ENCODE assay signal across 31 cellular contexts in the genomic region with DNA sequence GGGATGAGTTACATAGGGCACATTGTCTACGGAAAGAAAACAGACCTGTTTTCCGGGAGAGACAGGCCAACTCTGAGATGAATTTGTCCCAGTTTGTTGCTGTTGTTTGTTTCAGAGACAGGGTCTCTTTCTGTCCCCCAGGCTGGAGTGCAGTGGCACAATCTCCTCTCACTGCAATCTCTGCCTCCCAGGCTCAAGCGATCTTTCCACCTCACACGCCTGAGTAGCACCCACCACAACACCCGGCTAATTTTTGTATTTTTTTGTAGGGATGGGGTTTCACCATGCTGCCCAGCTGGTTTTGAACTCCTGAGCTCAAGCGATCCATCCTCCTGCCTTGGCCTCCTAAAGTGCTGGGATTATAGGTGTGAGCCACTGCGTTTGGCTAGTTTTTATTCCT.
DNase-seq lines count a peak whose midpoint lies in the region; ATAC-seq, FAIRE-seq and TF ChIP-seq lines count a peak whose summit lies in the region.
"Had no signal": no experiment of that assay in that cellular context is flagged by ENCODE, and none has a peak within 500 bp of the region (broad histone marks: within the 10 kb centered on the region; RNA-seq: fewer than 3 reads in every experiment).

No MANE protein-coding gene starts in this region.

- H3K4me3 Mint-ChIP-seq in T-helper 2 cell treated with Interferon-gamma antibody and Interleukin-4, amounts not matched to agents 5 μg/mL and 100 μg/mL, for 36 hours = peak overlapping the region; percentile 63
- H3K4me3 Mint-ChIP-seq in activated CD8-positive, alpha-beta T cell treated with anti-CD3 and anti-CD28 coated beads, Interleukin-2, amount 10 ng/mL, durations not matched to agents 7 days and 5 days = no peak overlapping the region
- peak overlapping the region; percentile 56 for H3K4me3 Mint-ChIP-seq in natural killer cell treated with Interleukin-12 subunit alpha and Interleukin-12 subunit beta and Interleukin-15 and Interleukin-18, amount 100 ng/mL, for 72 hours
- H3K4me3 Mint-ChIP-seq: HFFc6, WTC11 had no signal

- H3K36me3 Mint-ChIP-seq in T-helper 2 cell treated with Interferon-gamma antibody and Interleukin-4, amounts not matched to agents 5 μg/mL and 100 μg/mL, for 36 hours (ENCODE audit: low read depth) = peaks cover 6% of the 10 kb centered on the region
- H3K36me3 Mint-ChIP-seq in activated CD8-positive, alpha-beta T cell treated with anti-CD3 and anti-CD28 coated beads, Interleukin-2, amount 10 ng/mL, durations not matched to agents 7 days and 5 days (ENCODE audit: low read depth) = peaks cover 13% of the 10 kb centered on the region
- H3K36me3 Mint-ChIP-seq in natural killer cell treated with Interleukin-12 subunit alpha and Interleukin-12 subunit beta and Interleukin-15 and Interleukin-18, amount 100 ng/mL, for 72 hours = no peaks in the 10 kb centered on the region
- H3K36me3 Mint-ChIP-seq: IgD-negative memory B cell had no signal

- no peak overlapping the region for H3K4me3 ChIP-seq in A549
- H3K4me3 ChIP-seq in tibial artery = no peak overlapping the region
- H3K4me3 ChIP-seq: psoas muscle, sigmoid colon, SJSA1, tibial nerve had no signal

- TF ChIP-seq EP300 in A549 (IDR thresholded peaks at IDR 0.05) = no peak

- TF ChIP-seq RAD21 in A549 (conservative IDR thresholded peaks at IDR 0.05 in 1 of 2, IDR thresholded peaks at IDR 0.05 in 1 of 2) = no peak

- peak overlapping the region; percentile 96 for H3K27ac Mint-ChIP-seq in T-helper 2 cell treated with Interferon-gamma antibody and Interleukin-4, amounts not matched to agents 5 μg/mL and 100 μg/mL, for 36 hours
- H3K27ac Mint-ChIP-seq in activated CD8-positive, alpha-beta T cell treated with anti-CD3 and anti-CD28 coated beads, Interleukin-2, amount 10 ng/mL, durations not matched to agents 7 days and 5 days = peak overlapping the region; percentile 15
- H3K27ac Mint-ChIP-seq in natural killer cell treated with Interleukin-12 subunit alpha and Interleukin-12 subunit beta and Interleukin-15 and Interleukin-18, amount 100 ng/mL, for 72 hours = peak overlapping the region; percentile 57 to 73
- H3K27ac Mint-ChIP-seq: HFFc6, WTC11 had no signal

- DNase-seq in T-helper 2 cell treated with Interferon-gamma antibody and Interleukin-4, amounts not matched to agents 5 μg/mL and 100 μg/mL, for 36 hours (ENCODE audit: low spot score) = no peak
- DNase-seq in T-helper 2 cell (no peak), A549 (ENCODE audit: low read depth in 1 of 2, low spot score in 1 of 2) (no peak), tibial artery (no peak), NCI-H2107 (lab: John Stamatoyannopoulos, UW) (no peak), NCI-H345 treated with DMSO at 0.1 percent for 48 hours (lab: John Stamatoyannopoulos, UW; ENCODE audit: unreplicated experiment) (no peak)
- DNase-seq in activated CD8-positive, alpha-beta T cell treated with anti-CD3 and anti-CD28 coated beads, Interleukin-2, amount 10 ng/mL, durations not matched to agents 7 days and 5 days = no peak
- no peak for DNase-seq in natural killer cell treated with Interleukin-12 subunit alpha and Interleukin-12 subunit beta and Interleukin-15 and Interleukin-18, amount 100 ng/mL, for 72 hours (ENCODE audit: low spot score)
- DNase-seq: C1 segment of cervical spinal cord; caudate nucleus; cortex of kidney; DMS79 treated with DMSO at 0.1 percent for 48 hours; erythroblast; glutamatergic neuron; GOT3; HFFc6; mesenchymal stem cell; NCI-H1048; NCI-H510A; nucleus accumbens; psoas muscle; sigmoid colon; stimulated activated CD4-positive, alpha-beta T cell treated with anti-CD3 and anti-CD28 coated beads, Interleukin-12 subunit alpha, Interleukin-12 subunit beta, amount 100 ng/mL, for 4 hours; stimulated activated CD4-positive, alpha-beta T cell treated with anti-CD3 and anti-CD28 coated beads, Interleukin-2, amount 100 ng/mL, for 48 hours had no signal

- peaks cover 11% of the 10 kb centered on the region for H3K9me3 Mint-ChIP-seq in T-helper 2 cell treated with Interferon-gamma antibody and Interleukin-4, amounts not matched to agents 5 μg/mL and 100 μg/mL, for 36 hours
- peaks cover 8% of the 10 kb centered on the region for H3K9me3 Mint-ChIP-seq in activated CD8-positive, alpha-beta T cell treated with anti-CD3 and anti-CD28 coated beads, Interleukin-2, amount 10 ng/mL, durations not matched to agents 7 days and 5 days (ENCODE audit: insufficient read depth)
- H3K9me3 Mint-ChIP-seq in natural killer cell treated with Interleukin-12 subunit alpha and Interleukin-12 subunit beta and Interleukin-15 and Interleukin-18, amount 100 ng/mL, for 72 hours = no peaks in the 10 kb centered on the region

- WGBS in A549 (ENCODE audit: missing lambda C conversion rate) = 83% methylated on average over 7 of the region's 7 CpGs

- H3K27me3 ChIP-seq in tibial artery = no peaks in the 10 kb centered on the region
- H3K27me3 ChIP-seq: sigmoid colon, SJSA1, tibial nerve had no signal

- TF ChIP-seq POLR2A in A549 (IDR thresholded peaks at IDR 0.05; ENCODE audit: low read length) = no peak

- H3K27ac ChIP-seq in A549 = peak overlapping the region; percentile 41 to 67; a peak in 4 of 6 replicates
- no peak overlapping the region for H3K27ac ChIP-seq in tibial artery
- H3K27ac ChIP-seq: 22Rv1, psoas muscle, RWPE1, SJSA1, tibial nerve had no signal

- POLR2A ChIA-PET in A549 (lab: Yijun Ruan, JAX) = no interaction called here
- POLR2A ChIA-PET in activated CD8-positive, alpha-beta T cell treated with anti-CD3 and anti-CD28 coated beads, Interleukin-2, amount 10 ng/mL, durations not matched to agents 7 days and 5 days (lab: Charles Lee) = interaction anchor here (1.6 kb wide), 1 partner anchor 17 kb away, joined by 4 read pairs; no protein-coding TSS in a partner anchor

- no peak for TF ChIP-seq CTCF in A549 (IDR thresholded peaks at IDR 0.05)
- TF ChIP-seq CTCF in tibial artery (IDR thresholded peaks at IDR 0.05) = no peak

- ATAC-seq in A549 = no peak
- no peak for ATAC-seq in activated CD8-positive, alpha-beta T cell treated with anti-CD3 and anti-CD28 coated beads, Interleukin-2, amount 10 ng/mL, durations not matched to agents 7 days and 5 days
- no peak for ATAC-seq in natural killer cell treated with Interleukin-12 subunit alpha and Interleukin-12 subunit beta and Interleukin-15 and Interleukin-18, amount 100 ng/mL, for 72 hours
- ATAC-seq: left lobe of liver, psoas muscle, WTC11 had no signal

- H3K4me1 ChIP-seq in A549 (peaks cover 22% of the 10 kb centered on the region), tibial artery (peaks cover 0 to 6% (median 0%) of the 10 kb centered on the region in 4 donors)
- H3K4me1 ChIP-seq: psoas muscle had no signal

- H3K36me3 ChIP-seq in tibial artery = no peaks in the 10 kb centered on the region
- H3K36me3 ChIP-seq: sigmoid colon, SJSA1, tibial nerve had no signal

- FAIRE-seq in A549 (lab: Jason Lieb, UNC) = no peak

- no peaks in the 10 kb centered on the region for H3K9me3 ChIP-seq in A549
- H3K9me3 ChIP-seq in tibial artery = no peaks in the 10 kb centered on the region
- H3K9me3 ChIP-seq: psoas muscle, sigmoid colon, SJSA1, tibial nerve had no signal

- peaks cover 50% of the 10 kb centered on the region for H3K4me1 Mint-ChIP-seq in T-helper 2 cell treated with Interferon-gamma antibody and Interleukin-4, amounts not matched to agents 5 μg/mL and 100 μg/mL, for 36 hours (ENCODE audit: low read depth)
- H3K4me1 Mint-ChIP-seq in activated CD8-positive, alpha-beta T cell treated with anti-CD3 and anti-CD28 coated beads, Interleukin-2, amount 10 ng/mL, durations not matched to agents 7 days and 5 days (ENCODE audit: low read depth) = peaks cover 53% of the 10 kb centered on the region
- peaks cover 29 to 32% of the 10 kb centered on the region in 2 donors for H3K4me1 Mint-ChIP-seq in natural killer cell treated with Interleukin-12 subunit alpha and Interleukin-12 subunit beta and Interleukin-15 and Interleukin-18, amount 100 ng/mL, for 72 hours (ENCODE audit: low read depth in 2 of 2)

- intact Hi-C loops in tibial artery (cut with DNase I; ENCODE audit: low total_unique reads) = no loop called here

- H3K27me3 Mint-ChIP-seq in T-helper 2 cell treated with Interferon-gamma antibody and Interleukin-4, amounts not matched to agents 5 μg/mL and 100 μg/mL, for 36 hours (ENCODE audit: low read depth) = no peaks in the 10 kb centered on the region
- peaks cover 28% of the 10 kb centered on the region for H3K27me3 Mint-ChIP-seq in activated CD8-positive, alpha-beta T cell treated with anti-CD3 and anti-CD28 coated beads, Interleukin-2, amount 10 ng/mL, durations not matched to agents 7 days and 5 days (ENCODE audit: low read depth)
- H3K27me3 Mint-ChIP-seq in natural killer cell treated with Interleukin-12 subunit alpha and Interleukin-12 subunit beta and Interleukin-15 and Interleukin-18, amount 100 ng/mL, for 72 hours = peaks cover 0 to 20% of the 10 kb centered on the region in 2 donors

- CTCF ChIA-PET in A549 (lab: Yijun Ruan, JAX) = interaction anchor here (0.9 to 1.0 kb wide), 2 partner anchors 24 to 69 kb away, joined by 3 read pairs; no protein-coding TSS in a partner anchor
- CTCF ChIA-PET in activated CD8-positive, alpha-beta T cell treated with anti-CD3 and anti-CD28 coated beads, Interleukin-2, amount 10 ng/mL, durations not matched to agents 7 days and 5 days (lab: Charles Lee) = interaction anchor here (1.7 kb wide), 1 partner anchor 13 kb away, joined by 3 read pairs; no protein-coding TSS in a partner anchor

- no peak overlapping the region for H3K4me2 ChIP-seq in A549

TF ChIP-seq in A549, 52 proteins besides CTCF, POLR2A, EP300 and RAD21 (continues in another document):
- TF ChIP-seq NPAS2 (CRISPR knock-in tag; IDR thresholded peaks at IDR 0.05; ENCODE audit: borderline replicate concordance) (no peak), MAZ (IDR thresholded peaks at IDR 0.05; ENCODE audit: borderline replicate concordance, low read depth, low read length) (no peak), HEYL (CRISPR knock-in tag; IDR thresholded peaks at IDR 0.05) (no peak)

Comparison
In these comparisons a context has a peak if more than half of its experiments do, and no peak if none do; other contexts are left out.
1. H3K27ac Mint-ChIP-seq: peak in every context shown above with its lines; median percentile 96 in T-helper 2 cell treated with Interferon-gamma antibody and Interleukin-4, amounts not matched to agents 5 μg/mL and 100 μg/mL, for 36 hours; 65 in natural killer cell treated with Interleukin-12 subunit alpha and Interleukin-12 subunit beta and Interleukin-15 and Interleukin-18, amount 100 ng/mL, for 72 hours; 15 in activated CD8-positive, alpha-beta T cell treated with anti-CD3 and anti-CD28 coated beads, Interleukin-2, amount 10 ng/mL, durations not matched to agents 7 days and 5 days.
2. H3K27ac ChIP-seq: peak in A549 (2 of 2); none in tibial artery (0 of 2).